Comparison of ENCODE assay signal across 8 cellular contexts in the genomic region with DNA sequence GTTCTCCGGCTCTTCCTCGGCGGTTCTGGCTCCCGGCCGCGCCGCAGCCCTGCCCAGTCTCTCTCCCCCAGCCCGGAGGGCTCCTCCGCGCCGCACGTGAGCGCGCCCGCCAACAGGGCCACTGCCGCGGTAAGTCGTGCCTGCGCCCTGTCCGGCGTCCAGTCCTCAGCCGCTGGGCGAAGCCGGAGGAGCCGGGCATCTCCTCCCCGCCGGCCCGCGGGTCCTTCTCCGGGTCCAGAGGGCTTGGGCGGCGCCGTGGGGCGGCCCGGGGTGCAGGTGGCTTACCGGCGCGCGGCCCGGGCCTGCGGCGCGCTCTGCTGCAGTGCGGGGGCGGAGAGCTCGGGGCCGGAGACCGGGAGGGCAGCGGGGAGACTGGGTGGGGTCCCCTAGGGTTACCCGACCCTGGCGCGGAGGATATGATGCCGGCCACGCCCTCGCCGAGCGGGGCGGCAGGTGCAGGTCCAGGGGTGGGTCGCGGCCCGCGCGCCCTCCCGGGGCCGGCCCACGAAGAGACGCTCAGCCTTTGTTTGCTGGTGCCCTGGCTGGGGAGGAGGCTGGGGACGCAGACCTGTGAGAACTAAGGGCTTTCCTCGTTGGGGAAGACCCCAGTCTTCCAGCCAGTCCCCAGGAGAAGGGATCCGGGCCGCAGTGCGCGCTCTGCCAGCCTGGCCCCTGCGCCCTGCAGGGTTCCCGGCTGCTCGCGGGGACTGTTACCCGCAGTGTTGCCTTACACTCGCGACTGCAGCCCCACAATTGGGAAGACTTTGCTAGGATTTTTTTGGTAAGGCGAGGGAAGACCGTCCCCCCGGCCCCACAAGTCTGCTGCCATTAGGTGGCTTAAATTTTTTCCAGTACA. TPM values are rescaled to one million over a fixed set of nuclear protein-coding genes. Genes with fewer than 3 reads are reported as not detected.
DNase-seq lines count a peak whose midpoint lies in the region; ATAC-seq, FAIRE-seq and TF ChIP-seq lines count a peak whose summit lies in the region.

A gene with protein sequence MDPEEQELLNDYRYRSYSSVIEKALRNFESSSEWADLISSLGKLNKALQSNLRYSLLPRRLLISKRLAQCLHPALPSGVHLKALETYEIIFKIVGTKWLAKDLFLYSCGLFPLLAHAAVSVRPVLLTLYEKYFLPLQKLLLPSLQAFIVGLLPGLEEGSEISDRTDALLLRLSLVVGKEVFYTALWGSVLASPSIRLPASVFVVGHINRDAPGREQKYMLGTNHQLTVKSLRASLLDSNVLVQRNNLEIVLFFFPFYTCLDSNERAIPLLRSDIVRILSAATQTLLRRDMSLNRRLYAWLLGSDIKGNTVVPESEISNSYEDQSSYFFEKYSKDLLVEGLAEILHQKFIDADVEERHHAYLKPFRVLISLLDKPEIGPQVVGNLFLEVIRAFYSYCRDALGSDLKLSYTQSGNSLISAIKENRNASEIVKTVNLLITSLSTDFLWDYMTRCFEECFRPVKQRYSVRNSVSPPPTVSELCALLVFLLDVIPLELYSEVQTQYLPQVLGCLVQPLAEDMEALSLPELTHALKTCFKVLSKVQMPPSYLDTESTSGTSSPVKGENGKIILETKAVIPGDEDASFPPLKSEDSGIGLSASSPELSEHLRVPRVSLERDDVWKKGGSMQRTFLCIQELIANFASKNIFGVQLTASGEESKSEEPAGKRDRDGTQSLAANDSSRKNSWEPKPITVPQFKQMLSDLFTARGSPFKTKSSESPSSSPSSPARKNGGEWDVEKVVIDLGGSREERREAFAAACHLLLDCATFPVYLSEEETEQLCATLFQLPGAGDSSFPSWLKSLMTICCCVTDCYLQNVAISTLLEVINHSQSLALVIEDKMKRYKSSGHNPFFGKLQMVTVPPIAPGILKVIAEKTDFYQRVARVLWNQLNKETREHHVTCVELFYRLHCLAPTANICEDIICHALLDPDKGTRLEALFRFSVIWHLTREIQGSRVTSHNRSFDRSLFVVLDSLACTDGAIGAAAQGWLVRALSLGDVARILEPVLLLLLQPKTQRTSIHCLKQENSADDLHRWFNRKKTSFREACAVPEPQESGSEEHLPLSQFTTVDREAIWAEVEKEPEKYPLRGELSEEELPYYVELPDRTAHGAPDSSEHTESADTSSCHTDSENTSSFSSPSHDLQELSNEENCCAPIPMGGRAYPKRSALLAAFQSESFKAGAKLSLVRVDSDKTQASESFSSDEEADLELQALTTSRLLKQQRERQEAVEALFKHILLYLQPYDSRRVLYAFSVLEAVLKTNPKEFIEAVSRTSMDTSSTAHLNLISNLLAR (N-terminal part only) (plus strand): TSS at position 10 of the 856 bp plus-strand sequence. CDS start 7,910 bp downstream, outside the sequence.

- SMC1A ChIA-PET in GM12878 (lab: Charles Lee; ENCODE audit: uncharacterized antibody, unreplicated experiment), result no interaction called here

- intact Hi-C loops in GM12878 (cut with micrococcal nuclease; ENCODE audit: unreplicated experiment), result loop anchor here (2.0 kb wide), 1 partner anchor 52 kb away; no protein-coding TSS in a partner anchor

- no peak for FAIRE-seq in GM12878 (lab: Jason Lieb, UNC)

- ATAC-seq in GM18873 (IDR thresholded peaks at IDR 0.05; ENCODE audit: low FRiP score, unreplicated experiment) (peak; percentile 4), HG03097 (IDR thresholded peaks at IDR 0.05; ENCODE audit: low FRiP score, unreplicated experiment) (peak; percentile 10), GM12878 (peak; percentile 47)

- no peaks in the 10 kb centered on the region for H4K20me1 ChIP-seq in GM12878 (ENCODE audit: control insufficient read depth, insufficient read depth)

- peak within 1 kb of the TSS; percentile 83 for H2AFZ ChIP-seq in GM12878 (ENCODE audit: control insufficient read depth, low read depth, low read length)

- no peaks in the 10 kb centered on the region for H3K9me3 ChIP-seq in GM12878 (replicated peaks; ENCODE audit: control insufficient read depth, insufficient read depth, low read length)
- no peaks in the 10 kb centered on the region for H3K9me3 ChIP-seq in iPS-20b (ENCODE audit: insufficient read depth, low read depth, low read length)

- H3K4me1 ChIP-seq in GM12878 (ENCODE audit: control insufficient read depth, insufficient read depth, low read length), result peaks cover 9% of the 10 kb centered on the region
- H3K4me1 ChIP-seq in iPS-20b (ENCODE audit: insufficient read depth, low read length), result no peaks in the 10 kb centered on the region

- 3% methylated on average over 51 of the region's 83 CpGs for WGBS in GM12878 (ENCODE audit: insufficient coverage, insufficient replicate concordance, low lambda C conversion rate, missing lambda C conversion rate)

- no TSS peak for BruUV-seq in GM12878 (replicated peaks; lab: Mats Ljungman, UMichigan)

- RAD21 ChIA-PET in GM12878 (lab: Charles Lee; ENCODE audit: unreplicated experiment), result no interaction called here

- TF ChIP-seq EP300 in GM12878 (IDR thresholded peaks at IDR 0.05; ENCODE audit: borderline replicate concordance in 1 of 2, control insufficient read depth in 1 of 2, low read depth in 2 of 2, low read length in 2 of 2), result no peak

- peak within 1 kb of the TSS; percentile 98 for H3K4me2 ChIP-seq in GM12878 (ENCODE audit: control insufficient read depth, insufficient read depth)

- H3K9ac ChIP-seq in GM12878 (ENCODE audit: control insufficient read depth, insufficient read depth, low read length), result peak within 1 kb of the TSS; percentile 71; the same call in 1 of the 2 replicates
- H3K9ac ChIP-seq in iPS-20b (ENCODE audit: low read depth, low read length), result peak within 1 kb of the TSS; percentile 65; the same call in 1 of the 2 replicates

- H3K36me3 ChIP-seq in GM12878 (ENCODE audit: control insufficient read depth in 2 of 2, insufficient read depth in 2 of 2, low read length in 1 of 2), result no peaks in the 10 kb centered on the region
- H3K36me3 ChIP-seq in iPS-20b (ENCODE audit: insufficient read depth, low read depth, low read length), result no peaks in the 10 kb centered on the region

- H3K27me3 ChIP-seq in GM12878 (replicated peaks in 1 of 2; ENCODE audit: control insufficient read depth in 2 of 2, insufficient read depth in 2 of 2, low read length in 1 of 2), result no peaks in the 10 kb centered on the region
- H3K27me3 ChIP-seq in iPS-20b (ENCODE audit: insufficient read depth, low read length), result peaks cover 32% of the 10 kb centered on the region

- no peak for TF ChIP-seq CTCF in AG04449 (IDR thresholded peaks at IDR 0.05; ENCODE audit: insufficient read depth, low read length, missing control alignments)
- TF ChIP-seq CTCF in GM12878 (IDR thresholded peaks at IDR 0.05 in 2 of 3, conservative IDR thresholded peaks at IDR 0.05 in 1 of 3; ENCODE audit: control insufficient read depth in 2 of 3, extremely low read depth in 1 of 3, insufficient read depth in 1 of 3, low read depth in 3 of 3, low read length in 3 of 3), result no peak

- peak; percentile 76 for TF ChIP-seq POLR2A in GM12878 (IDR thresholded peaks at IDR 0.05; ENCODE audit: low read depth, low read length)

- in situ Hi-C loops in GM12878 (cut with MboI), result no loop called here

- peak within 1 kb of the TSS; percentile 85 for H3K4me3 ChIP-seq in AG04449 (ENCODE audit: low read depth, low read length)
- peak within 1 kb of the TSS; percentile 87 for H3K4me3 ChIP-seq in GM12878
- peak within 1 kb of the TSS; percentile 81 for H3K4me3 ChIP-seq in iPS-20b (ENCODE audit: low read length)

- POLR2A ChIA-PET in AG04449 (lab: Yijun Ruan, JAX), result interaction anchor here (0.7 to 1.1 kb wide), 2 partner anchors 78 to 163 kb away, joined by 3 read pairs; no protein-coding TSS in a partner anchor
- POLR2A ChIA-PET in GM12878 (lab: Charles Lee), result interaction anchor here (0.6 kb wide), 1 partner anchor 14 kb away, joined by 4 read pairs; no protein-coding TSS in a partner anchor

- CTCF ChIA-PET in AG04449 (lab: Yijun Ruan, JAX) (no interaction called here), GM12878 (lab: Yijun Ruan, JAX) (interaction anchor here (8.9 kb wide), 1 partner anchor 174 kb away, joined by 77 read pairs; no protein-coding TSS in a partner anchor)

- H3K27ac ChIP-seq in GM12878 (ENCODE audit: control insufficient read depth, insufficient read depth) (peak within 1 kb of the TSS; percentile 39; the same call in 1 of the 2 replicates), iPS-20b (ENCODE audit: low read length) (no peak within 1 kb of the TSS)

- no peak for TF ChIP-seq RAD21 in GM12878 (IDR thresholded peaks at IDR 0.05; ENCODE audit: insufficient read depth, low read depth, low read length)

- DNase-seq in AG04449 (ENCODE audit: low read depth, low spot score), result no peak
- peak; percentile 6 for DNase-seq in RPMI7951 (ENCODE audit: low read depth)
- no peak for DNase-seq in GM12878 (ENCODE audit: low read depth, low spot score)
- DNase-seq in stimulated activated CD4-positive, alpha-beta T cell treated with anti-CD3 and anti-CD28 coated beads, Interleukin-15, amount 100 ng/mL, for 24 hours, result peak; percentile 61
- no peak for DNase-seq in DMS114 treated with DMSO at 0.1 percent for 48 hours (lab: John Stamatoyannopoulos, UW; ENCODE audit: unreplicated experiment)

- H3K79me2 ChIP-seq in GM12878 (ENCODE audit: control insufficient read depth, insufficient read depth, low read length), result no peaks in the 10 kb centered on the region

TF ChIP-seq in GM12878, 131 proteins besides CTCF, POLR2A, EP300 and RAD21 (continues in another document):
- TF ChIP-seq TCF7 (IDR thresholded peaks at IDR 0.05; ENCODE audit: borderline replicate concordance), result no peak

RNA-seq across cellular contexts. Expression of the gene that starts here (rescaled TPM):
- total RNA-seq in RPMI7951 (2014; rRNA removed; shearing (Covaris generic)), result 7.6 and 8.1 TPM in 2 replicates
- 32.4 and 33.1 TPM in 2 replicates for total RNA-seq in GM12878 (2013; cell fraction: nucleolus; rRNA removed)
- total RNA-seq in GM12878 (2014; rRNA removed) (3.5 and 4.0 TPM in 2 replicates), GM12878 (2014; rRNA removed; fragmentation: Illumina TruSeq; extraction: Trizol) (3.8 and 4.3 TPM in 2 replicates), GM12878 (2021) (11.0 and 12.2 TPM in 2 replicates)
- polyA plus RNA-seq in GM12878 (2011; ENCODE audit: low read depth), result 1.2 TPM
- polyA plus RNA-seq in GM12878 (2011; rRNA removed) (1.2 and 1.6 TPM in 2 replicates), GM12878 (2014; fragmentation: Illumina TruSeq; extraction: Trizol) (6.0 and 6.6 TPM in 2 replicates), GM12878 (2014; fragmentation: Nextera tagmentation; extraction: Ambion mirVana) (1 to 10 TPM; 1.2 to 1.3 TPM), GM12878 (2014; rRNA removed) (4.7 and 4.8 TPM in 2 replicates), GM12878 (2016; fragmentation: Nextera tagmentation; extraction: Ambion mirVana) (1 to 10 TPM; 5.6 to 6.3 TPM)
- 1.3 and 1.7 TPM in 2 replicates for polyA plus RNA-seq in GM12878 (2011; cell fraction: cytosol; rRNA removed)
- polyA plus RNA-seq in GM12878 (2011; cell fraction: nucleus; rRNA removed), result 2.2 and 2.5 TPM in 2 replicates
- 1.2 and 1.5 TPM in 2 replicates for polyA plus RNA-seq in GM12878 (2012)
- polyA minus RNA-seq in GM12878 (2011; rRNA and poly(A)+ RNA removed), result 2.6 and 2.9 TPM in 2 replicates
- polyA minus RNA-seq in GM12878 (2011; cell fraction: cytosol; rRNA and poly(A)+ RNA removed), result 0.80 and 1.5 TPM in 2 replicates
- 2.9 and 4.5 TPM in 2 replicates for polyA minus RNA-seq in GM12878 (2011; cell fraction: nucleus; rRNA and poly(A)+ RNA removed)

Comparison
In these comparisons a context has a peak if more than half of its experiments do, and no peak if none do; other contexts are left out.
1. DNase-seq: peak in RPMI7951 (single experiment) and stimulated activated CD4-positive, alpha-beta T cell treated with anti-CD3 and anti-CD28 coated beads, Interleukin-15, amount 100 ng/mL, for 24 hours (single experiment); none in AG04449 (single experiment), GM12878 (single experiment) and DMS114 treated with DMSO at 0.1 percent for 48 hours (single experiment).
2. Peak in every context shown above with its lines, with median percentiles within 50 percentile points of each other: H3K4me3 ChIP-seq and ATAC-seq.